Comparison of ENCODE assay signal across 14 cellular contexts in genomic region chr7:114413741-114414140, GRCh38. TPM values are rescaled to one million over a fixed set of nuclear protein-coding genes. Genes with fewer than 3 reads are reported as not detected.
A peak's percentile ranks its signal among the peaks of the same experiment; 100 is the strongest.
DNase-seq lines count a peak whose midpoint lies in the region; ATAC-seq, FAIRE-seq and TF ChIP-seq lines count a peak whose summit lies in the region.
"Had no signal": no experiment of that assay in that cellular context is flagged by ENCODE, and none has a peak within 500 bp of the region (broad histone marks: within the 10 kb centered on the region; RNA-seq: fewer than 3 reads in every experiment).

No MANE protein-coding gene starts in this region.

- TF ChIP-seq POLR2A in esophagus muscularis mucosa (IDR thresholded peaks at IDR 0.05; ENCODE audit: low read depth), result no peak
- no peak for TF ChIP-seq POLR2A in prostate gland (IDR thresholded peaks at IDR 0.05)

- no peaks in the 10 kb centered on the region for H3K27me3 ChIP-seq in esophagus muscularis mucosa
- H3K27me3 ChIP-seq in prostate gland (replicated peaks; ENCODE audit: insufficient read depth), result no peaks in the 10 kb centered on the region
- H3K27me3 ChIP-seq: cardiac muscle cell had no signal

- H3K36me3 ChIP-seq in esophagus muscularis mucosa (no peaks in the 10 kb centered on the region), prostate gland (no peaks in the 10 kb centered on the region)
- H3K36me3 ChIP-seq: cardiac muscle cell had no signal

- H3K4me3 ChIP-seq in esophagus muscularis mucosa, result peak overlapping the region; percentile 8 to 58 (median 55)
- H3K4me3 ChIP-seq in prostate gland, result no peak overlapping the region
- H3K4me3 ChIP-seq: cardiac muscle cell had no signal

- DNase-seq in DMS 273 treated with DMSO at 0.1 percent for 48 hours (lab: John Stamatoyannopoulos, UW), result peak; percentile 85
- DNase-seq in NCI-H82 (lab: John Stamatoyannopoulos, UW), result peak; percentile 61
- DNase-seq in esophagus muscularis mucosa (ENCODE audit: extremely low spot score), result no peak
- peak; percentile 8 for DNase-seq in prostate gland (ENCODE audit: low spot score)
- no peak for DNase-seq in frontal cortex (ENCODE audit: low spot score in 2 of 2)
- no peak for DNase-seq in SK-N-DZ (ENCODE audit: low spot score)
- no peak for DNase-seq in nucleus accumbens (lab: John Stamatoyannopoulos, UW)
- DNase-seq: activated CD4-positive, alpha-beta T cell treated with anti-CD3 and anti-CD28 coated beads, Interleukin-2, amount 50 U/mL, for 4 hours; activated effector memory CD4-positive, alpha-beta T cell treated with anti-CD3 and anti-CD28 coated beads, Interleukin-2, amount 50 U/mL, for 16 hours; MV-4-11; stimulated activated CD4-positive, alpha-beta T cell treated with anti-CD3 and anti-CD28 coated beads, Interleukin-1b, Interleukin-23, amount 100 ng/mL, for 48 hours; stimulated activated naive B cell treated with anti-CD40 and anti-IgM and Interleukin-4, amounts not matched to agents 10 μg/mL and 1 μg/mL and 100 μg/mL, for 72 hours had no signal

- intact Hi-C loops in esophagus muscularis mucosa (cut with DNase I) (no loop called here), prostate gland (cut with DNase I) (loop anchor here (10.0 kb wide), 2 partner anchors 251 to 1261 kb away; no protein-coding TSS in a partner anchor)

- H3K9me3 ChIP-seq in esophagus muscularis mucosa, result no peaks in the 10 kb centered on the region
- H3K9me3 ChIP-seq in prostate gland, result no peaks in the 10 kb centered on the region

- no peak for ATAC-seq in HG02981 (IDR thresholded peaks at IDR 0.05; ENCODE audit: unreplicated experiment)
- ATAC-seq: stimulated activated naive B cell treated with anti-CD40 and anti-IgM and Interleukin-4, amounts not matched to agents 10 μg/mL and 1 μg/mL and 100 μg/mL, for 72 hours had no signal

- FAIRE-seq in frontal cortex (lab: Jason Lieb, UNC), result no peak

- peak overlapping the region; percentile 82 to 83 (median 82) for H3K27ac ChIP-seq in esophagus muscularis mucosa (replicated peaks in 1 of 4)
- H3K27ac ChIP-seq in prostate gland, result no peak overlapping the region
- H3K27ac ChIP-seq: cardiac muscle cell had no signal

- no peak for TF ChIP-seq EP300 in esophagus muscularis mucosa (IDR thresholded peaks at IDR 0.05)

- no peak for TF ChIP-seq CTCF in esophagus muscularis mucosa (IDR thresholded peaks at IDR 0.05)
- TF ChIP-seq CTCF in prostate gland (IDR thresholded peaks at IDR 0.05), result no peak

- H3K4me1 ChIP-seq in esophagus muscularis mucosa, result peaks cover 6 to 34% (median 33%) of the 10 kb centered on the region in 4 donors
- H3K4me1 ChIP-seq in prostate gland (replicated peaks), result no peaks in the 10 kb centered on the region

- 27% methylated on average over 4 of the region's 4 CpGs for WGBS in esophagus muscularis mucosa
- WGBS in prostate gland, result 20% methylated on average over 4 of the region's 4 CpGs

RNA-seq across cellular contexts. Expression of gene FOXP2, which starts 0.9 kb away (rescaled TPM):
- total RNA-seq in esophagus muscularis mucosa (10 to 100 TPM; 37.1 to 54.2 (median 48.0) TPM), prostate gland (1 to 10 TPM; 4.9 to 5.6 TPM), frontal cortex (20.0 TPM)
- polyA plus RNA-seq in SK-N-DZ (2014; cell fraction: cytosol; rRNA removed), result 0.48 and 0.58 TPM in 2 replicates
- 0.59 and 0.73 TPM in 2 replicates for polyA plus RNA-seq in SK-N-DZ (2014; cell fraction: nucleus; rRNA removed)

Comparison
In these comparisons a context has a peak if more than half of its experiments do, and no peak if none do; other contexts are left out.
1. DNase-seq: peak in DMS 273 treated with DMSO at 0.1 percent for 48 hours (single experiment), NCI-H82 (single experiment) and prostate gland (single experiment); none in esophagus muscularis mucosa (single experiment), frontal cortex (0 of 2), SK-N-DZ (single experiment) and nucleus accumbens (0 of 56).
2. H3K27ac ChIP-seq: peak in esophagus muscularis mucosa (4 of 4); none in prostate gland (0 of 2).
3. H3K4me3 ChIP-seq: peak in esophagus muscularis mucosa (4 of 4); none in prostate gland (0 of 2).